Comparison of ENCODE assay signal across 1 cellular context in the genomic region with DNA sequence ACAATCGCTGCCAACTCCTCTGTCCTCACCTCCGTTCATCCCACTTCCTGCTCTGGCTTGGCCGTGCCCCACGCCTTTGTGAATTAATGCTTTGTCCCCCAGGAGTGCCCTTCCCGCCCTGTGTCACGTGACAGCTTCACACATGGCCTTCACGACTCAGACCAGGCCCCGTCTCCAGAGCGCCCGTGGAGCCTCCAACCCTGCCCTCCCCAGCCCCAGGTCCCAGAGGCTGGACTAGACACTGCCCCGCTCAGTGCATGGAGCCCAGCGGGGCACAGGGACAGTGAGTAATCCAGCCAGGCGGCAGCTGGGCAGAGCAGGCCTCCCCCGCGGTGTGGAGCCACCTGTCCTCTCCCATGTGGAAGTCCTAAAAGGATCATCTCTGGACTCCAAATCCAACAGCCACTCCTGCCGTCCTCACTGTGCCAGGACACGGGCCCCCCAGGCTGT.
TF ChIP-seq lines count a peak whose summit lies in the region.

No MANE protein-coding gene starts in this region.

TF ChIP-seq in K562, 482 proteins besides CTCF, POLR2A, EP300 and RAD21 (continued from another document):
- TF ChIP-seq, protein P1, sequence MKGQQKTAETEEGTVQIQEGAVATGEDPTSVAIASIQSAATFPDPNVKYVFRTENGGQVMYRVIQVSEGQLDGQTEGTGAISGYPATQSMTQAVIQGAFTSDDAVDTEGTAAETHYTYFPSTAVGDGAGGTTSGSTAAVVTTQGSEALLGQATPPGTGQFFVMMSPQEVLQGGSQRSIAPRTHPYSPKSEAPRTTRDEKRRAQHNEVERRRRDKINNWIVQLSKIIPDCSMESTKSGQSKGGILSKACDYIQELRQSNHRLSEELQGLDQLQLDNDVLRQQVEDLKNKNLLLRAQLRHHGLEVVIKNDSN (CRISPR knock-in tag; IDR thresholded peaks at IDR 0.05), result peak; percentile 75
- TF ChIP-seq, protein P2, sequence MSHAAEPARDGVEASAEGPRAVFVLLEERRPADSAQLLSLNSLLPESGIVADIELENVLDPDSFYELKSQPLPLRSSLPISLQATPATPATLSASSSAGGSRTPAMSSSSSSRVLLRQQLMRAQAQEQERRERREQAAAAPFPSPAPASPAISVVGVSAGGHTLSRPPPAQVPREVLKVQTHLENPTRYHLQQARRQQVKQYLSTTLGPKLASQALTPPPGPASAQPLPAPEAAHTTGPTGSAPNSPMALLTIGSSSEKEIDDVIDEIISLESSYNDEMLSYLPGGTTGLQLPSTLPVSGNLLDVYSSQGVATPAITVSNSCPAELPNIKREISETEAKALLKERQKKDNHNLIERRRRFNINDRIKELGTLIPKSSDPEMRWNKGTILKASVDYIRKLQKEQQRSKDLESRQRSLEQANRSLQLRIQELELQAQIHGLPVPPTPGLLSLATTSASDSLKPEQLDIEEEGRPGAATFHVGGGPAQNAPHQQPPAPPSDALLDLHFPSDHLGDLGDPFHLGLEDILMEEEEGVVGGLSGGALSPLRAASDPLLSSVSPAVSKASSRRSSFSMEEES (CRISPR knock-in tag; IDR thresholded peaks at IDR 0.05), result peak; percentile 84
